ENCODE assay signal across 8 cellular contexts in the genomic region with DNA sequence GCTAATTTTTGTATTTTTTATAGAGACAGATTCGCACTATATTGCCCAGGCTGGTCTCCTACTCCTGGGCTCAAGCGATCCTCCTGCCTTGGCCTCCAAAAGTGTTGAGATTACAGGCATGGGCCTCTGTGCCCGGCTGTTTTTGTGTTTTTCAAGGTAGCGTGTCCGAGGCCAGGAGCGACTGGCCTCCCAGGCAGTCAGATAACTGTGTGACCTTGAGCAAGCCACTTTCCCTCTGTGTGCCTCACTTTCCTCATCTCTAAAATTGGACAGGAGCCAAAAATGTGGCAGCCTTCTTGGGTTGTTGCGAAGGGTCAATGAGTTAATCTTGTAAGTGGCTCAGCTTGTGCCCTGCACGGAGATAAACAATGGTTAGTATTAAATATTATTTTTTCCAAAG. TPM values are rescaled to one million over a fixed set of nuclear protein-coding genes. Genes with fewer than 3 reads are reported as not detected.
DNase-seq lines count a peak whose midpoint lies in the region; ATAC-seq and TF ChIP-seq lines count a peak whose summit lies in the region.

No MANE protein-coding gene starts in this region.

- H3K9me3 ChIP-seq in PC-9 (ENCODE audit: insufficient read depth, low read depth) (no peaks in the 10 kb centered on the region), esophagus muscularis mucosa (no peaks in the 10 kb centered on the region), stomach (no peaks in the 10 kb centered on the region)

- H3K4me3 ChIP-seq in PC-9 (peak overlapping the region; percentile 96; the same call in 1 of the 2 replicates), esophagus muscularis mucosa (peak overlapping the region; percentile 93 to 99 (median 94)), stomach (peak overlapping the region in 2 of 4 donors; percentile 79 to 89)

- intact Hi-C loops in activated CD4-positive, alpha-beta T cell treated with anti-CD3 and anti-CD28 coated beads for 36 hours (cut with DNase I, micrococcal nuclease), result loop anchor here in 1 of 2 experiments (10.0 kb wide), 1 partner anchor 1317 kb away; a partner anchor contains a TSS
- intact Hi-C loops in PC-9 (cut with micrococcal nuclease; ENCODE audit: unreplicated experiment), result no loop called here
- intact Hi-C loops in esophagus muscularis mucosa (cut with DNase I), result loop anchor here (5.0 kb wide), 2 partner anchors 60 to 175 kb away; no protein-coding TSS in a partner anchor
- intact Hi-C loops in stomach (cut with DNase I; ENCODE audit: low total_unique reads), result no loop called here

- no peak for DNase-seq in activated CD4-positive, alpha-beta T cell treated with anti-CD3 and anti-CD28 coated beads for 36 hours
- no peak for DNase-seq in activated CD4-positive, alpha-beta T cell treated with anti-CD3 and anti-CD28 coated beads for 4 hours
- DNase-seq in PC-9, result no peak
- DNase-seq in esophagus muscularis mucosa (ENCODE audit: extremely low spot score), result no peak
- no peak for DNase-seq in stomach
- DNase-seq in NCI-H748 (lab: John Stamatoyannopoulos, UW; ENCODE audit: unreplicated experiment), result no peak
- DNase-seq in superior temporal gyrus (ENCODE audit: extremely low spot score), result no peak

- peaks cover 51% of the 10 kb centered on the region for H4K20me1 ChIP-seq in PC-9 (ENCODE audit: insufficient read depth)

- ATAC-seq in activated CD4-positive, alpha-beta T cell treated with anti-CD3 and anti-CD28 coated beads for 36 hours, result no peak
- ATAC-seq in GM21381 (IDR thresholded peaks at IDR 0.05; ENCODE audit: unreplicated experiment), result no peak

- H3K27me3 ChIP-seq in PC-9 (ENCODE audit: insufficient read depth, low read depth), result no peaks in the 10 kb centered on the region
- no peaks in the 10 kb centered on the region for H3K27me3 ChIP-seq in esophagus muscularis mucosa
- no peaks in the 10 kb centered on the region for H3K27me3 ChIP-seq in stomach

- peaks cover 44% of the 10 kb centered on the region for H3K36me3 Mint-ChIP-seq in activated CD4-positive, alpha-beta T cell treated with anti-CD3 and anti-CD28 coated beads for 36 hours (ENCODE audit: low read depth)

- H3F3A ChIP-seq in PC-9 (ENCODE audit: insufficient read depth, low read depth), result peaks cover 30% of the 10 kb centered on the region

- H3K9me3 Mint-ChIP-seq in activated CD4-positive, alpha-beta T cell treated with anti-CD3 and anti-CD28 coated beads for 36 hours (ENCODE audit: low read depth), result no peaks in the 10 kb centered on the region

- peaks cover 58% of the 10 kb centered on the region for H3K4me1 Mint-ChIP-seq in activated CD4-positive, alpha-beta T cell treated with anti-CD3 and anti-CD28 coated beads for 36 hours

- no peaks in the 10 kb centered on the region for H3K9me2 ChIP-seq in PC-9 (ENCODE audit: insufficient read depth)

- H3K27me3 Mint-ChIP-seq in activated CD4-positive, alpha-beta T cell treated with anti-CD3 and anti-CD28 coated beads for 36 hours, result no peaks in the 10 kb centered on the region

- H3K27ac ChIP-seq in PC-9 (peak overlapping the region; percentile 61; the same call in 1 of the 2 replicates), esophagus muscularis mucosa (replicated peaks in 1 of 4) (peak overlapping the region; percentile 93 to 98 (median 95)), stomach (peak overlapping the region in 4 of 5 donors; percentile 1 to 98 (median 90))

- CTCF ChIA-PET in activated CD4-positive, alpha-beta T cell treated with anti-CD3 and anti-CD28 coated beads for 36 hours (lab: Charles Lee), result interaction anchor here (1.3 to 1.4 kb wide), 2 partner anchors 8 to 63 kb away, joined by 3 to 5 read pairs; a partner anchor contains a TSS
- CTCF ChIA-PET in PC-9 (lab: Charles Lee), result no interaction called here

- no peak for TF ChIP-seq EP300 in esophagus muscularis mucosa (IDR thresholded peaks at IDR 0.05)
- no peak for TF ChIP-seq EP300 in stomach (IDR thresholded peaks at IDR 0.05)

- no peak for TF ChIP-seq POLR2A in esophagus muscularis mucosa (IDR thresholded peaks at IDR 0.05; ENCODE audit: low read depth)
- no peak for TF ChIP-seq POLR2A in stomach (IDR thresholded peaks at IDR 0.05)

- POLR2A ChIA-PET in activated CD4-positive, alpha-beta T cell treated with anti-CD3 and anti-CD28 coated beads for 36 hours (lab: Charles Lee), result interaction anchor here (0.7 kb wide), 1 partner anchor 212 kb away, joined by 3 read pairs; no protein-coding TSS in a partner anchor
- POLR2A ChIA-PET in PC-9 (lab: Charles Lee; ENCODE audit: unreplicated experiment), result interaction anchor here (0.6 to 0.7 kb wide), 2 partner anchors 65 to 77 kb away, joined by 3 read pairs; no protein-coding TSS in a partner anchor

- peak overlapping the region; percentile 100 for H3K4me2 ChIP-seq in PC-9

- peaks cover 78% of the 10 kb centered on the region for H3K79me2 ChIP-seq in PC-9 (ENCODE audit: low read depth)

- peaks cover 32% of the 10 kb centered on the region for H3K4me1 ChIP-seq in PC-9 (replicated peaks; ENCODE audit: insufficient read depth)
- H3K4me1 ChIP-seq in esophagus muscularis mucosa, result peaks cover 25 to 73% (median 72%) of the 10 kb centered on the region in 4 donors
- H3K4me1 ChIP-seq in stomach, result peaks cover 27 to 74% (median 47%) of the 10 kb centered on the region in 4 donors

- H3K36me3 ChIP-seq in PC-9 (ENCODE audit: low read depth) (no peaks in the 10 kb centered on the region), esophagus muscularis mucosa (no peaks in the 10 kb centered on the region), stomach (no peaks in the 10 kb centered on the region)

- peak overlapping the region; percentile 95 for H3K4me3 Mint-ChIP-seq in activated CD4-positive, alpha-beta T cell treated with anti-CD3 and anti-CD28 coated beads for 36 hours

- TF ChIP-seq CTCF in PC-9 (conservative IDR thresholded peaks at IDR 0.05) (no peak), esophagus muscularis mucosa (IDR thresholded peaks at IDR 0.05) (no peak), stomach (IDR thresholded peaks at IDR 0.05) (no peak)

- H2AFZ ChIP-seq in PC-9, result no peak overlapping the region

- no TSS peak for BruUV-seq in PC-9 (replicated peaks; lab: Mats Ljungman, UMichigan)

- peak overlapping the region; percentile 85 for H3K27ac Mint-ChIP-seq in activated CD4-positive, alpha-beta T cell treated with anti-CD3 and anti-CD28 coated beads for 36 hours

- WGBS in esophagus muscularis mucosa, result 72% methylated on average over 8 of the region's 8 CpGs
- WGBS in stomach, 5 donors, result 50 to 75% (median 55%) methylated on average over 8 of the region's 8 CpGs

RNA-seq across cellular contexts. Expression of a gene that starts 2.4 kb away (rescaled TPM):
- 10 to 100 TPM; 57.8 to 65.1 TPM for total RNA-seq in activated CD4-positive, alpha-beta T cell treated with anti-CD3 and anti-CD28 coated beads for 36 hours
- total RNA-seq in PC-9 (2021) (139 and 146 TPM in 2 replicates), esophagus muscularis mucosa (100 to 1,000 TPM in 2 of 4 donors, 10 to 100 TPM in 2; 61.8 to 141 (median 103) TPM), stomach (100 to 1,000 TPM in 1 of 5 donors, 10 to 100 TPM in 4; 21.4 to 105 (median 50.4) TPM)
- polyA plus RNA-seq in stomach, result 10 to 100 TPM in 1 of 3 donors, 1 to 10 TPM in 2; 2.3 to 10.5 (median 6.5) TPM
